ENCODE assay signal across 20 cellular contexts in the genomic region with DNA sequence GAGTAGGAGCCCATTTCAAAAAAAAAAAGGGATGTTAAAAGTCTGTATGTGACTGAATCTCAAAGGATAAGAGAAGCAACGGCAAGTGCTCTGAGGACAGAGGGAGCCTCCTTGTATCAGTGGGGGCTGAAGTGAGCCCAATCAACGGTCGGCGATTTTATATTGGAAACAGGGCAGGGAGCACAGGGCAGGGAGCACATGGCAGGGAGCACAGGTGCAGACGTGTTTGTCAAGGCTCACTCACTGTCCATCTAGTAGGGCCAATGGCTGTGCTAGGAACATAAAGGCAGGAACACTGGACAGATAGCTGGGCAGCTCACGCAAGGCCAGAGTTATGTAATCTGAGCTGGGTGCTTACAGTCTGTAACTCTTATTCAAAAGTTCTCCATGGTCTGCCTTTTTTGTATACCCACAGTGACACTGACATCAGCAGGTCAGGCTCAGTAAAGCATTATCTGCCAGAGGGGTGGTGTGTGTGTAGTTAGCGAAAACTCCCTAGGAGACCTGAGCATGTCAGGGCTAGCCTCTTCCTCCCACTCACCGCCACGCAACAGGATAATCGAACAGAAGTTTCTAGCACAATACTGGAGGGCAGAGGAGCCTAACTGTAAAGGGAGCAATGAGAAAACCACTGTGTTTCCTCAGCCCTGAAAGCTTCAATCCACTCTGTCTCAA. TPM values are rescaled to one million over a fixed set of nuclear protein-coding genes. Genes with fewer than 3 reads are reported as not detected.
DNase-seq lines count a peak whose midpoint lies in the region; ATAC-seq and TF ChIP-seq lines count a peak whose summit lies in the region.
"Had no signal": no experiment of that assay in that cellular context is flagged by ENCODE, and none has a peak within 500 bp of the region (broad histone marks: within the 10 kb centered on the region; RNA-seq: fewer than 3 reads in every experiment).

No MANE protein-coding gene starts in this region.

- intact Hi-C loops in adrenal gland (cut with DNase I) (no loop called here), esophagus squamous epithelium (cut with DNase I) (no loop called here), sciatic nerve (cut with DNase I) (loop anchor here (5.0 kb wide), 1 partner anchor 69 kb away; no protein-coding TSS in a partner anchor)

- WGBS in adrenal gland, 4 donors: 83 to 90% (median 83%) methylated on average over 9 to 10 of the region's 10 CpGs
- 57 to 71% methylated on average over 9 to 10 of the region's 10 CpGs for WGBS in esophagus squamous epithelium, 2 donors

- H3K4me1 ChIP-seq in adrenal gland (replicated peaks in 1 of 2) (peaks cover 15 to 61% of the 10 kb centered on the region in 2 donors), esophagus squamous epithelium (peaks cover 4 to 25% (median 9%) of the 10 kb centered on the region in 3 donors)
- H3K4me1 ChIP-seq: ascending aorta, transverse colon had no signal

- CTCF ChIA-PET in GM10248 (lab: Yijun Ruan, JAX): interaction anchor here (1.0 to 3.9 kb wide), 6 partner anchors 8 to 71 kb away, joined by 3 to 26 read pairs (median 7); no protein-coding TSS in a partner anchor

- TF ChIP-seq CTCF in adrenal gland (IDR thresholded peaks at IDR 0.05) (no peak), esophagus squamous epithelium (IDR thresholded peaks at IDR 0.05) (no peak), GM10248 (IDR thresholded peaks at IDR 0.05; ENCODE audit: control extremely low read depth, extremely low read depth, low read depth, missing control alignments) (no peak)

- peaks cover 58 to 83% of the 10 kb centered on the region in 2 donors for H3K36me3 Mint-ChIP-seq in stimulated activated naive B cell treated with anti-CD40 and anti-IgM and Interleukin-4, amounts not matched to agents 10 μg/mL and 1 μg/mL and 100 μg/mL, for 72 hours

- ATAC-seq in sciatic nerve: peak; percentile 17
- ATAC-seq in stimulated activated naive B cell treated with anti-CD40 and anti-IgM and Interleukin-4, amounts not matched to agents 10 μg/mL and 1 μg/mL and 100 μg/mL, for 72 hours (replicated peaks): no peak

- no peak overlapping the region for H3K4me3 Mint-ChIP-seq in stimulated activated naive B cell treated with anti-CD40 and anti-IgM and Interleukin-4, amounts not matched to agents 10 μg/mL and 1 μg/mL and 100 μg/mL, for 72 hours

- H3K9me3 ChIP-seq in adrenal gland (replicated peaks in 1 of 3) (no peaks in the 10 kb centered on the region), esophagus squamous epithelium (peaks cover 0 to 5% (median 0%) of the 10 kb centered on the region in 3 donors)
- H3K9me3 ChIP-seq: ascending aorta, transverse colon had no signal

- H3K4me1 Mint-ChIP-seq in stimulated activated naive B cell treated with anti-CD40 and anti-IgM and Interleukin-4, amounts not matched to agents 10 μg/mL and 1 μg/mL and 100 μg/mL, for 72 hours: no peaks in the 10 kb centered on the region

- peaks cover 2% of the 10 kb centered on the region in 2 donors for H3K9me3 Mint-ChIP-seq in stimulated activated naive B cell treated with anti-CD40 and anti-IgM and Interleukin-4, amounts not matched to agents 10 μg/mL and 1 μg/mL and 100 μg/mL, for 72 hours

- POLR2A ChIA-PET in GM10248 (lab: Yijun Ruan, JAX): no interaction called here

- no peak overlapping the region for H3K27ac Mint-ChIP-seq in stimulated activated naive B cell treated with anti-CD40 and anti-IgM and Interleukin-4, amounts not matched to agents 10 μg/mL and 1 μg/mL and 100 μg/mL, for 72 hours

- H3K27me3 ChIP-seq in adrenal gland (no peaks in the 10 kb centered on the region), esophagus squamous epithelium (no peaks in the 10 kb centered on the region)
- H3K27me3 ChIP-seq: ascending aorta, transverse colon had no signal

- H3K4me3 ChIP-seq in adrenal gland: no peak overlapping the region
- no peak overlapping the region for H3K4me3 ChIP-seq in esophagus squamous epithelium
- H3K4me3 ChIP-seq: ascending aorta, transverse colon had no signal

- TF ChIP-seq POLR2A in adrenal gland (IDR thresholded peaks at IDR 0.05) (peak in 1 of 2 donors; percentile 8), esophagus squamous epithelium (IDR thresholded peaks at IDR 0.05) (no peak)

- no peaks in the 10 kb centered on the region for H3K27me3 Mint-ChIP-seq in stimulated activated naive B cell treated with anti-CD40 and anti-IgM and Interleukin-4, amounts not matched to agents 10 μg/mL and 1 μg/mL and 100 μg/mL, for 72 hours

- H3K27ac ChIP-seq in adrenal gland (peak overlapping the region in 4 of 5 donors; percentile 13 to 96 (median 71)), esophagus squamous epithelium (peak overlapping the region; percentile 16 to 48 (median 32))
- H3K27ac ChIP-seq: ascending aorta, transverse colon had no signal

- H3K36me3 ChIP-seq in adrenal gland (replicated peaks in 1 of 2) (peaks cover 0 to 83% of the 10 kb centered on the region in 2 donors), esophagus squamous epithelium (peaks cover 12 to 87% (median 28%) of the 10 kb centered on the region in 3 donors)

- DNase-seq in MV-4-11 (lab: John Stamatoyannopoulos, UW) (peak; percentile 52), adrenal gland (peak in 4 of 7 donors; percentile 23 to 60 (median 43)), esophagus squamous epithelium (lab: John Stamatoyannopoulos, UW) (no peak), sciatic nerve (ENCODE audit: low spot score) (no peak), SHP77 treated with DMSO at 0.1 percent for 48 hours (lab: John Stamatoyannopoulos, UW) (no peak), DMS53 treated with DMSO at 0.1 percent for 48 hours (lab: John Stamatoyannopoulos, UW; ENCODE audit: unreplicated experiment) (no peak), GM10248 (ENCODE audit: extremely low spot score) (no peak)
- no peak for DNase-seq in stimulated activated naive B cell treated with anti-CD40 and anti-IgM and Interleukin-4, amounts not matched to agents 10 μg/mL and 1 μg/mL and 100 μg/mL, for 72 hours
- DNase-seq: activated CD4-positive, alpha-beta T cell treated with anti-CD3 and anti-CD28 coated beads for 48 hours; activated naive CD4-positive, alpha-beta T cell treated with Interleukin-2 at 50 U/mL for 16 hours; activated T-cell treated with anti-CD3 and anti-CD28 coated beads for 4 hours; cortex of kidney; KG1; NCI-H2029; NK-92 treated with Interleukin-12 subunit alpha and Interleukin-12 subunit beta, amount 100 ng/mL, for 24 hours; retina; RPMI8226; stimulated activated CD4-positive, alpha-beta T cell treated with anti-CD3 and anti-CD28 coated beads, Interleukin-15, amount 100 ng/mL, for 24 hours; transverse colon had no signal

RNA-seq across cellular contexts. Expression of gene AKR1B1, which starts 15.4 kb away (rescaled TPM):
- total RNA-seq in adrenal gland: 1,000 to 10,000 TPM; 1,560 to 4,669 (median 4,059) TPM
- polyA plus RNA-seq in adrenal gland: 1,000 to 10,000 TPM; 1,140 to 3,530 (median 1,408) TPM
- total RNA-seq in esophagus squamous epithelium: 10 to 100 TPM; 17.8 to 47.5 (median 31.0) TPM
- total RNA-seq in sciatic nerve: 273 TPM

Comparison
In these comparisons a context has a peak if more than half of its experiments do, and no peak if none do; other contexts are left out.
1. DNase-seq: peak in MV-4-11 (single experiment) and adrenal gland (4 of 7); none in esophagus squamous epithelium (single experiment), sciatic nerve (single experiment), SHP77 treated with DMSO at 0.1 percent for 48 hours (single experiment), stimulated activated naive B cell treated with anti-CD40 and anti-IgM and Interleukin-4, amounts not matched to agents 10 μg/mL and 1 μg/mL and 100 μg/mL, for 72 hours (single experiment), DMS53 treated with DMSO at 0.1 percent for 48 hours (single experiment) and GM10248 (single experiment).